31 cellular contexts compared by ENCODE assay signal in the genomic region with DNA sequence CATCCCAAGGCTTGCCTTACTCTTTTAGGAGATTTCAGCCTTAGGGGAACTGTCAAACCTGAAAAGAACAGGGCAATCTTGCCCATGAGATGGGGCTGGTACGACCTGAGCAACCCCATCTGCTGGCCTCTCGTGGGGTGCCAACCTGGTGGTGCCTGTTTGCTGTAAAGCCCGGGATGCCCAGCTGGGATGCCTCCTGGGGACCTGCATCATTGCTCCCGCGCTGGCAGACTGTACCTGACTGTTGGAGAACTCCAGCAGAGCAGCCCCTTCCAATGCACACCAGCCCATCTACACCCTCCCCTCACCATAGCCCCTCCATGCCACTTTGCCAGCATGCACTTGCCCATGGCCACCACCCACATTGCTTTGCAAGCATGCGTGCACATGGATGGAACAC.
"Had no signal": no experiment of that assay in that cellular context is flagged by ENCODE, and none has a peak within 500 bp of the region (broad histone marks: within the 10 kb centered on the region; RNA-seq: fewer than 3 reads in every experiment).

No MANE protein-coding gene starts in this region.

- DNase-seq: activated CD4-positive, alpha-beta T cell treated with anti-CD3 and anti-CD28 coated beads for 36 hours; activated CD4-positive, alpha-beta T cell treated with anti-CD3 and anti-CD28 coated beads, Interleukin-2, amount 10 ng/mL, durations not matched to agents 7 days and 5 days; activated CD4-positive, alpha-beta T cell treated with anti-CD3 and anti-CD28 coated beads, Interleukin-2, amount 50 U/mL, for 48 hours; activated CD8-positive, alpha-beta T cell treated with anti-CD3 and anti-CD28 coated beads, Interleukin-2, amount 10 ng/mL, durations not matched to agents 7 days and 5 days; activated gamma-delta T cell; activated naive CD4-positive, alpha-beta T cell treated with Interleukin-2 at 50 U/mL for 16 hours; activated naive CD8-positive, alpha-beta T cell treated with anti-CD3 and anti-CD28 coated beads, Interleukin-2, amount 10 ng/mL, durations not matched to agents 7 days and 5 days; activated T-cell treated with anti-CD3 and anti-CD28 coated beads, Interleukin-2, amount 50 U/mL, for 24 hours; amygdala; body of pancreas; caudate nucleus; cerebellar nuclear complex; Kasumi-1; NCI-H1048; NCI-H1105 treated with DMSO at 0.1 percent for 48 hours; NCI-H1436; NCI-H1694 treated with DMSO at 0.1 percent for 48 hours; NCI-H2029; NCI-H345; NCI-H524 treated with DMSO at 0.1 percent for 48 hours; SHP77 treated with DMSO at 0.1 percent for 48 hours; SK-N-SH; T-cell; T-helper 17 cell had no signal

- H3K27ac ChIP-seq: ascending aorta, body of pancreas, breast epithelium, SJSA1 had no signal

- H3K36me3 ChIP-seq: ascending aorta, breast epithelium, MG63, SJSA1 had no signal

- H3K9ac ChIP-seq: SK-N-SH had no signal

- H3K4me1 ChIP-seq: ascending aorta, body of pancreas, breast epithelium had no signal

- H3K27me3 ChIP-seq: ascending aorta, body of pancreas, breast epithelium, MG63, SJSA1 had no signal

- H3K9me3 ChIP-seq: ascending aorta, body of pancreas, breast epithelium, MG63, SJSA1, SK-N-SH had no signal

- H3K4me3 ChIP-seq: ascending aorta, body of pancreas, breast epithelium, MG63, SJSA1 had no signal

- ATAC-seq: activated CD4-positive, alpha-beta T cell treated with anti-CD3 and anti-CD28 coated beads for 36 hours; activated CD4-positive, CD25-positive, alpha-beta regulatory T cell treated with anti-CD3 and anti-CD28 coated beads, Interleukin-2, amount 50 U/mL, for 24 hours; activated CD8-positive, alpha-beta T cell treated with anti-CD3 and anti-CD28 coated beads, Interleukin-2, amount 10 ng/mL, durations not matched to agents 7 days and 5 days; body of pancreas; Panc1; T-cell; T-helper 17 cell; WTC11 had no signal

- H3K4me2 ChIP-seq: SK-N-SH had no signal
